ENCODE assay signal across 9 cellular contexts in genomic region chr2:42828487-42829416, GRCh38. TPM values are rescaled to one million over a fixed set of nuclear protein-coding genes. Genes with fewer than 3 reads are reported as not detected.
A peak's percentile ranks its signal among the peaks of the same experiment; 100 is the strongest.
DNase-seq lines count a peak whose midpoint lies in the region; ATAC-seq, FAIRE-seq and TF ChIP-seq lines count a peak whose summit lies in the region.
"Had no signal": no experiment of that assay in that cellular context is flagged by ENCODE, and none has a peak within 500 bp of the region (broad histone marks: within the 10 kb centered on the region; RNA-seq: fewer than 3 reads in every experiment).

No MANE protein-coding gene starts in this region.

- H3K4me3 ChIP-seq in SJSA1, result no peak overlapping the region
- H3K4me3 ChIP-seq in pancreas, result no peak overlapping the region
- no peak overlapping the region for H3K4me3 ChIP-seq in transverse colon

- intact Hi-C loops in pancreas (cut with DNase I) (no loop called here), transverse colon (cut with DNase I; ENCODE audit: low total_unique reads) (loop anchor here (5.0 to 10.0 kb wide), 3 partner anchors 119 to 654 kb away; partner anchors contain the start of gene ZFP36L2)

- FAIRE-seq in pancreas (lab: Jason Lieb, UNC), result no peak
- FAIRE-seq: colon had no signal

- in situ Hi-C loops in transverse colon (cut with MboI; ENCODE audit: low pct_ligation_motif_present in 1 of 4, low pct_unique_long_range_greater_than_20kb in 1 of 4, low sequenced_read_pairs in 3 of 4), result loop anchor here (5.0 to 25.0 kb wide), 8 partner anchors 109 to 749 kb away; partner anchors contain the start of gene ZFP36L2 (in 2 of the 4)

- H3K27me3 ChIP-seq in SJSA1 (replicated peaks), result no peaks in the 10 kb centered on the region
- no peaks in the 10 kb centered on the region for H3K27me3 ChIP-seq in pancreas
- H3K27me3 ChIP-seq in transverse colon, result no peaks in the 10 kb centered on the region

- TF ChIP-seq CTCF in pancreas (IDR thresholded peaks at IDR 0.05) (peak; percentile 73 to 92 (median 86)), transverse colon (IDR thresholded peaks at IDR 0.05) (peak; percentile 90 to 95 (median 92))

- H3K4me1 ChIP-seq in SJSA1 (replicated peaks) (peaks cover 35% of the 10 kb centered on the region), pancreas (no peaks in the 10 kb centered on the region), transverse colon (peaks cover 9 to 22% (median 17%) of the 10 kb centered on the region in 4 donors)

- DNase-seq in DMS53 treated with DMSO at 0.1 percent for 48 hours (lab: John Stamatoyannopoulos, UW; ENCODE audit: unreplicated experiment), result peak; percentile 17
- peak; percentile 72 for DNase-seq in LoVo (ENCODE audit: low spot score)
- peak; percentile 77 to 79 for DNase-seq in SJSA1 (ENCODE audit: low read depth in 1 of 2, low spot score in 2 of 2)
- DNase-seq in activated gamma-delta T cell treated with Interleukin-2 at 50 U/mL for 16 hours, result peak; percentile 64
- peak; percentile 89 for DNase-seq in germinal center (ENCODE audit: low spot score)
- peak; percentile 38 to 85 (median 74) for DNase-seq in pancreas
- peak; percentile 75 for DNase-seq in transverse colon

- no peaks in the 10 kb centered on the region for H3K36me3 ChIP-seq in SJSA1
- H3K36me3 ChIP-seq in pancreas, result no peaks in the 10 kb centered on the region
- no peaks in the 10 kb centered on the region for H3K36me3 ChIP-seq in transverse colon

- H3K9me3 ChIP-seq in SJSA1 (replicated peaks) (no peaks in the 10 kb centered on the region), pancreas (no peaks in the 10 kb centered on the region), transverse colon (no peaks in the 10 kb centered on the region)

- WGBS in pancreas, 2 donors, result 23 to 27% methylated on average over 12 of the region's 12 CpGs
- 24 to 45% methylated on average over 5 to 12 of the region's 12 CpGs for WGBS in transverse colon (ENCODE audit: low coverage in 1 of 2), 2 donors

- no peak overlapping the region for H3K27ac ChIP-seq in SJSA1
- no peak overlapping the region for H3K27ac ChIP-seq in pancreas
- H3K27ac ChIP-seq in transverse colon, result peak overlapping the region in 3 of 4 donors; percentile 20 to 40 (median 34)

- TF ChIP-seq EP300 in transverse colon (IDR thresholded peaks at IDR 0.05; ENCODE audit: low read depth), result no peak

- TF ChIP-seq POLR2A in transverse colon (IDR thresholded peaks at IDR 0.05), result no peak

- peak; percentile 87 for ATAC-seq in GM21619 (IDR thresholded peaks at IDR 0.05; ENCODE audit: unreplicated experiment)
- peak; percentile 88 to 95 (median 90) for ATAC-seq in pancreas

RNA-seq across cellular contexts. Expression of gene HAAO, which starts 36.4 kb away (rescaled TPM):
- not detected in 2 replicates for total RNA-seq in SJSA1 (2014; rRNA removed; shearing (Covaris generic))
- 10 to 100 TPM; 10.9 to 35.4 (median 20.4) TPM for total RNA-seq in pancreas
- polyA plus RNA-seq in pancreas, result 10 to 100 TPM; 18.3 to 31.6 TPM
- 10 to 100 TPM in 1 of 4 donors, 1 to 10 TPM in 2, not detected in 1; 1.9 to 29.4 (median 4.0) TPM for total RNA-seq in transverse colon

Comparison
In these comparisons a context has a peak if more than half of its experiments do, and no peak if none do; other contexts are left out.
1. DNase-seq: peak in every context shown above with its lines; median percentile 89 in germinal center; 78 in SJSA1; 75 in transverse colon; 74 in pancreas; 72 in LoVo; 64 in activated gamma-delta T cell treated with Interleukin-2 at 50 U/mL for 16 hours; 17 in DMS53 treated with DMSO at 0.1 percent for 48 hours.
2. H3K27ac ChIP-seq: peak in transverse colon (3 of 4); none in SJSA1 (single experiment) and pancreas (0 of 4).